In the genomic region with DNA sequence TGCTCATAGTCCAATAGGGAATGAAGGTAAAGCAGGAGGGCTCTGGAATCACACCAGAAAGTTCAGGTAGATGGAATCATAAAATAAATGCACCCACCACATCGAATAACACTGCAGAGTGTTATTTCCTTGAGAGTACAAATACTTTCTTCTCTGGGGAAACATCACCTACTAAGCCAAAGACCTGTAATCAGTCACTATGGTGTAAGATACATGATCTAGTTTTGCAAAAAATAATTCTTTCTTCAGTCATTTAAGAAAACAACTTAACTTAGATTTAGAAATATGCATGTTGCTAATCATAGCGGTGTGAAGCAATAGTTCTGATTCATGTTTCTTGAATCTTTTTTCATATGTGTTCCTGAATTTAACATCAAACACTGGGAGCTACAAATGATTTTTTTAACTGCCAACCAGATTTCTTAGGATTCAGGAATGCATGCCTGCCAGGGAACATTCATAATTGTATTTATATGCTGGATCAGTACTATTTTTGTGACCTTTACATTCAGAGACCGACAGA, we compare ENCODE assay signal across 18 cellular contexts. TPM values are rescaled to one million over a fixed set of nuclear protein-coding genes. Genes with fewer than 3 reads are reported as not detected.
"Had no signal": no experiment of that assay in that cellular context is flagged by ENCODE, and none has a peak within 500 bp of the region (broad histone marks: within the 10 kb centered on the region; RNA-seq: fewer than 3 reads in every experiment).

No MANE protein-coding gene starts in this region.

- DNase-seq: activated T-cell treated with anti-CD3 and anti-CD28 coated beads, Interleukin-2, amount 50 U/mL, for 24 hours; adrenal gland; cerebellar nuclear complex; cortex of kidney; endodermal cell; heart left ventricle; left colon; right cardiac atrium; stimulated activated CD4-positive, alpha-beta T cell treated with anti-CD3 and anti-CD28 coated beads, Interleukin-1b, Interleukin-23, amount 100 ng/mL, for 48 hours; T1000; tibial artery had no signal

- H3K9me3 ChIP-seq: adrenal gland, heart left ventricle, neutrophil, tibial artery had no signal

- ATAC-seq: activated naive CD4-positive, alpha-beta T cell treated with anti-CD3 and anti-CD28 coated beads, Interleukin-2, amount 50 U/mL, for 72 hours; activated T-helper 17 cell treated with anti-CD3 and anti-CD28 coated beads, Interleukin-2, amount 50 U/mL, for 72 hours; heart left ventricle; left colon; right cardiac atrium; WTC11 had no signal

- H3K9ac ChIP-seq: parathyroid adenoma had no signal

- H3K79me2 ChIP-seq: parathyroid adenoma had no signal

- H3K4me1 ChIP-seq: heart left ventricle, parathyroid adenoma, tibial artery had no signal

- H2AFZ ChIP-seq: parathyroid adenoma had no signal

- H3K27me3 ChIP-seq: adrenal gland, heart left ventricle, tibial artery had no signal

- H3K27ac ChIP-seq: adrenal gland, epithelial cell of prostate, heart left ventricle, neutrophil, parathyroid adenoma, skin epidermis, tibial artery had no signal

- H3K36me3 ChIP-seq: adrenal gland, heart left ventricle, neutrophil, tibial artery had no signal

- H3K4me3 ChIP-seq: adrenal gland, heart left ventricle, skin epidermis, tibial artery had no signal

RNA-seq across cellular contexts. Expression of gene MEIS2, which starts 40.2 kb away (rescaled TPM):
- total RNA-seq: activated T-helper 17 cell treated with anti-CD3 and anti-CD28 coated beads, Interleukin-2, amount 50 U/mL, for 72 hours had no signal
